21 cellular contexts compared by ENCODE assay signal in genomic region chr17:8680850-8681174, GRCh38. TPM values are rescaled to one million over a fixed set of nuclear protein-coding genes. Genes with fewer than 3 reads are reported as not detected.
DNase-seq lines count a peak whose midpoint lies in the region; ATAC-seq and TF ChIP-seq lines count a peak whose summit lies in the region.
"Had no signal": no experiment of that assay in that cellular context is flagged by ENCODE, and none has a peak within 500 bp of the region (broad histone marks: within the 10 kb centered on the region; RNA-seq: fewer than 3 reads in every experiment).

No MANE protein-coding gene starts in this region.

- no peaks in the 10 kb centered on the region for H4K20me1 ChIP-seq in fibroblast of lung (ENCODE audit: control insufficient read depth, extremely low read depth, insufficient read depth, low read length)
- H4K20me1 ChIP-seq: BLaER1 had no signal

- H3K4me3 ChIP-seq in heart left ventricle (peak overlapping the region in 3 of 12 donors; percentile 15 to 42 (median 35)), fibroblast of lung (replicated peaks in 1 of 4; ENCODE audit: control extremely low read depth in 1 of 4, insufficient read depth in 1 of 4, low read depth in 3 of 4, low read length in 4 of 4) (no peak overlapping the region), rectal smooth muscle tissue (ENCODE audit: low read length) (peak overlapping the region; percentile 25), aorta (ENCODE audit: low read length in 2 of 2) (peak overlapping the region in 1 of 2 donors; percentile 36)
- H3K4me3 ChIP-seq: BLaER1 had no signal

- H2AFZ ChIP-seq in fibroblast of lung (ENCODE audit: low read length) = no peak overlapping the region

- no peaks in the 10 kb centered on the region for H3K79me2 ChIP-seq in fibroblast of lung (ENCODE audit: control insufficient read depth, insufficient read depth, low read length)

- H3K9me3 ChIP-seq in heart left ventricle (peaks cover 0 to 9% (median 0%) of the 10 kb centered on the region in 12 donors), fibroblast of lung (ENCODE audit: control insufficient read depth, insufficient read depth, low read depth, low read length) (no peaks in the 10 kb centered on the region), aorta (ENCODE audit: control insufficient read depth, low read length) (no peaks in the 10 kb centered on the region)

- 45 to 58% (median 53%) methylated on average over 5 of the region's 5 CpGs for WGBS in heart left ventricle, 4 donors
- WGBS in aorta, 2 donors = 2 to 4% methylated on average over 5 of the region's 5 CpGs

- peaks cover 0 to 21% (median 7%) of the 10 kb centered on the region in 12 donors for H3K4me1 ChIP-seq in heart left ventricle
- peaks cover 2% of the 10 kb centered on the region for H3K4me1 ChIP-seq in fibroblast of lung (ENCODE audit: control insufficient read depth, extremely low read depth, insufficient read depth, low read length)
- peaks cover 6% of the 10 kb centered on the region for H3K4me1 ChIP-seq in rectal smooth muscle tissue (ENCODE audit: control insufficient read depth, insufficient read depth, low read length)
- H3K4me1 ChIP-seq in aorta (ENCODE audit: control insufficient read depth in 1 of 2, insufficient read depth in 2 of 2, low read length in 2 of 2) = peaks cover 0 to 7% of the 10 kb centered on the region in 2 donors
- H3K4me1 ChIP-seq: BLaER1 had no signal

- DNase-seq in heart left ventricle = peak in 2 of 5 donors; percentile 21 to 26
- DNase-seq in cardiac septum (ENCODE audit: low spot score) = no peak
- DNase-seq in fibroblast of lung (ENCODE audit: low read depth in 2 of 2) = no peak
- no peak for DNase-seq in aorta
- DNase-seq in activated effector memory CD4-positive, alpha-beta T cell treated with anti-CD3 and anti-CD28 coated beads, Interleukin-2, amount 50 U/mL, for 16 hours = no peak
- no peak for DNase-seq in cerebellum (ENCODE audit: low spot score)
- DNase-seq: 8988T; activated CD4-positive, alpha-beta memory T cell treated with anti-CD3 and anti-CD28 coated beads for 36 hours; activated naive CD4-positive, alpha-beta T cell; cerebellar nuclear complex; effector memory CD8-positive, alpha-beta T cell; hippocampal formation; NCI-H446 treated with DMSO at 0.1 percent for 48 hours; occipital lobe; T-helper 9 cell had no signal

- H3K27ac ChIP-seq in heart left ventricle = peak overlapping the region in 9 of 12 donors; percentile 38 to 84 (median 67)
- H3K27ac ChIP-seq in fibroblast of lung (ENCODE audit: insufficient read depth, low read length) = peak overlapping the region; percentile 17
- H3K27ac ChIP-seq in rectal smooth muscle tissue (ENCODE audit: low read depth, low read length) = peak overlapping the region; percentile 64
- peak overlapping the region; percentile 93 to 100 for H3K27ac ChIP-seq in aorta (ENCODE audit: low read depth in 1 of 2, low read length in 2 of 2)
- H3K27ac ChIP-seq: BLaER1 had no signal

- no peak for TF ChIP-seq CTCF in heart left ventricle (IDR thresholded peaks at IDR 0.05)
- TF ChIP-seq CTCF in fibroblast of lung (conservative IDR thresholded peaks at IDR 0.05 in 1 of 2, IDR thresholded peaks at IDR 0.05 in 1 of 2; ENCODE audit: low read depth in 1 of 2, low read length in 2 of 2) = no peak

- H3K4me2 ChIP-seq in fibroblast of lung (ENCODE audit: extremely low read depth, insufficient read depth, low read length) = peak overlapping the region; percentile 83
- H3K4me2 ChIP-seq: BLaER1 had no signal

- H3K36me3 ChIP-seq in heart left ventricle = no peaks in the 10 kb centered on the region
- no peaks in the 10 kb centered on the region for H3K36me3 ChIP-seq in fibroblast of lung (ENCODE audit: control insufficient read depth, insufficient read depth, low read length)
- H3K36me3 ChIP-seq in rectal smooth muscle tissue (ENCODE audit: control insufficient read depth, insufficient read depth, low read length) = no peaks in the 10 kb centered on the region
- no peaks in the 10 kb centered on the region for H3K36me3 ChIP-seq in aorta (ENCODE audit: control insufficient read depth in 1 of 2, insufficient read depth in 2 of 2, low read length in 1 of 2)
- H3K36me3 ChIP-seq: BLaER1 had no signal

- H3K27me3 ChIP-seq in heart left ventricle (no peaks in the 10 kb centered on the region), fibroblast of lung (ENCODE audit: control insufficient read depth, insufficient read depth, low read length) (no peaks in the 10 kb centered on the region), rectal smooth muscle tissue (ENCODE audit: control insufficient read depth, insufficient read depth, low read length) (no peaks in the 10 kb centered on the region), aorta (ENCODE audit: control insufficient read depth in 1 of 2, insufficient read depth in 2 of 2, low read length in 1 of 2) (no peaks in the 10 kb centered on the region)
- H3K27me3 ChIP-seq: BLaER1 had no signal

- intact Hi-C loops in heart left ventricle (cut with DNase I) (no loop called here), cardiac septum (cut with DNase I) (no loop called here), aorta (cut with DNase I) (no loop called here)

- ATAC-seq in heart left ventricle = no peak
- ATAC-seq in aorta (ENCODE audit: low FRiP score) = no peak
- ATAC-seq in GM18867 (IDR thresholded peaks at IDR 0.05; ENCODE audit: unreplicated experiment) = no peak
- ATAC-seq: effector memory CD8-positive, alpha-beta T cell; HCT116; Panc1; WTC11 had no signal

- TF ChIP-seq POLR2A in heart left ventricle (IDR thresholded peaks at IDR 0.05) = no peak

- H3K9ac ChIP-seq in fibroblast of lung (ENCODE audit: insufficient read depth, low read length) (no peak overlapping the region), rectal smooth muscle tissue (ENCODE audit: low read length) (no peak overlapping the region)
- H3K9ac ChIP-seq: BLaER1 had no signal

RNA-seq across cellular contexts. Expression of gene MYH10, which starts 50.3 kb away (rescaled TPM):
- 10 to 100 TPM; 29.0 to 62.1 (median 40.8) TPM for total RNA-seq in heart left ventricle
- polyA plus RNA-seq in heart left ventricle = 10 to 100 TPM; 10.6 to 25.8 TPM
- total RNA-seq in cardiac septum = 45.6 TPM
- total RNA-seq in fibroblast of lung = 100 and 104 TPM in 2 replicates
- 54.6 and 66.2 TPM in 2 replicates for polyA plus RNA-seq in fibroblast of lung
- polyA plus RNA-seq in fibroblast of lung (2012) = 56.2 and 63.6 TPM in 2 replicates
- polyA minus RNA-seq in fibroblast of lung (ENCODE audit: low replicate concordance) = 41.7 and 72.3 TPM in 2 replicates
- total RNA-seq in aorta = 1,000 to 10,000 TPM; 1,394 to 1,963 TPM
- polyA plus RNA-seq in aorta = 100 to 1,000 TPM; 205 to 244 TPM
- 147 TPM for total RNA-seq in cerebellum

Comparison
In these comparisons a context has a peak if more than half of its experiments do, and no peak if none do; other contexts are left out.
1. H3K27ac ChIP-seq: peak in every context shown above with its lines; median percentile 96 in aorta; 67 in heart left ventricle; 64 in rectal smooth muscle tissue; 17 in fibroblast of lung.